Comparison of ENCODE assay signal across 9 cellular contexts in genomic region chr11:2860636-2861035, GRCh38. TPM values are rescaled to one million over a fixed set of nuclear protein-coding genes. Genes with fewer than 3 reads are reported as not detected.
DNase-seq lines count a peak whose midpoint lies in the region; ATAC-seq and TF ChIP-seq lines count a peak whose summit lies in the region.
"Had no signal": no experiment of that assay in that cellular context is flagged by ENCODE, and none has a peak within 500 bp of the region (broad histone marks: within the 10 kb centered on the region; RNA-seq: fewer than 3 reads in every experiment).

No MANE protein-coding gene starts in this region.

- H2AFZ ChIP-seq in GM23248, result no peak overlapping the region

- H3K36me3 ChIP-seq in GM23248 (ENCODE audit: low read depth) (no peaks in the 10 kb centered on the region), testis (ENCODE audit: low read depth, missing control alignments) (no peaks in the 10 kb centered on the region)
- H3K36me3 ChIP-seq: lower lobe of right lung had no signal

- no peak overlapping the region for H3K27ac ChIP-seq in GM23248
- no peak overlapping the region for H3K27ac ChIP-seq in testis
- H3K27ac ChIP-seq: lower lobe of right lung had no signal

- peaks cover 2% of the 10 kb centered on the region for H3K4me1 Mint-ChIP-seq in T-helper 17 cell

- no peak for TF ChIP-seq POLR2A in testis (IDR thresholded peaks at IDR 0.05)

- intact Hi-C loops in testis (cut with DNase I; ENCODE audit: low total_unique reads), result no loop called here

- in situ Hi-C loops in GM23248 (cut with MboI), result no loop called here

- no peak overlapping the region for H3K4me2 ChIP-seq in GM23248 (ENCODE audit: unreplicated experiment)

- H3K36me3 Mint-ChIP-seq in T-helper 17 cell (ENCODE audit: low read depth), result peaks cover 3% of the 10 kb centered on the region

- peaks cover 43% of the 10 kb centered on the region for H3K27me3 Mint-ChIP-seq in T-helper 17 cell

- WGBS in GM23248 (ENCODE audit: low coverage in 1 of 2, low lambda C conversion rate in 2 of 2, missing lambda C conversion rate in 2 of 2), 2 experiments, result 58 to 59% methylated on average over 7 of the region's 7 CpGs
- 87 to 93% methylated on average over 3 to 7 of the region's 7 CpGs for WGBS in testis, 2 donors

- H3K27ac Mint-ChIP-seq in T-helper 17 cell, result no peak overlapping the region

- H3K9me3 ChIP-seq in GM23248 (ENCODE audit: low read depth), result no peaks in the 10 kb centered on the region
- no peaks in the 10 kb centered on the region for H3K9me3 ChIP-seq in T-helper 17 cell (ENCODE audit: control insufficient read depth, low read length, poor library complexity, severe bottlenecking)
- H3K9me3 ChIP-seq in testis, result no peaks in the 10 kb centered on the region
- H3K9me3 ChIP-seq: lower lobe of right lung had no signal

- DNase-seq in CD1c-positive myeloid dendritic cell (ENCODE audit: extremely low spot score) (peak; percentile 46), GM23248 (peak; percentile 29), T-helper 17 cell (no peak), left lobe of liver (ENCODE audit: low spot score) (no peak), testis (no peak), NCI-H345 treated with DMSO at 0.1 percent for 48 hours (lab: John Stamatoyannopoulos, UW; ENCODE audit: unreplicated experiment) (no peak)
- no peak for DNase-seq in activated CD8-positive, alpha-beta memory T cell treated with anti-CD3 and anti-CD28 coated beads for 24 hours
- DNase-seq: lower lobe of right lung had no signal

- H4K20me1 ChIP-seq in GM23248 (ENCODE audit: insufficient read depth), result no peaks in the 10 kb centered on the region

- H3K4me3 Mint-ChIP-seq in T-helper 17 cell, result no peak overlapping the region

- H3K9ac ChIP-seq in GM23248, result no peak overlapping the region

- TF ChIP-seq CTCF in testis (IDR thresholded peaks at IDR 0.05), result no peak

- no peaks in the 10 kb centered on the region for H3K4me1 ChIP-seq in GM23248 (ENCODE audit: insufficient read depth)
- no peaks in the 10 kb centered on the region for H3K4me1 ChIP-seq in testis

- no peaks in the 10 kb centered on the region for H3K79me2 ChIP-seq in GM23248 (ENCODE audit: insufficient read depth)

- H3K4me3 ChIP-seq in GM23248 (no peak overlapping the region), testis (no peak overlapping the region)
- H3K4me3 ChIP-seq: lower lobe of right lung had no signal

- H3K27me3 ChIP-seq in GM23248 (replicated peaks; ENCODE audit: insufficient read depth) (peaks cover 11% of the 10 kb centered on the region), testis (no peaks in the 10 kb centered on the region)

- H3F3A ChIP-seq in GM23248 (ENCODE audit: insufficient read depth), result no peaks in the 10 kb centered on the region

- H3K9me2 ChIP-seq in GM23248 (ENCODE audit: insufficient read depth), result no peaks in the 10 kb centered on the region

- ATAC-seq in T-helper 17 cell (peak; percentile 65), left lobe of liver (peak; percentile 77), GM19455 (IDR thresholded peaks at IDR 0.05; ENCODE audit: unreplicated experiment) (no peak)

RNA-seq across cellular contexts. Expression of gene CDKN1C, which starts 24.9 kb away (rescaled TPM):
- 0.43 TPM in 1 of 2 replicates, not detected in the other for total RNA-seq in GM23248 (2014; rRNA removed; shearing (Covaris generic))
- polyA plus RNA-seq in GM23248 (2016; fragmentation: Nextera tagmentation; extraction: Ambion mirVana), result 0.38 and 1.2 TPM in 2 replicates
- total RNA-seq in T-helper 17 cell, result 1 to 10 TPM in 1 of 2 donors, under 1 TPM in 1; 0.91 to 2.6 TPM
- total RNA-seq in left lobe of liver, result 8.4 TPM
- total RNA-seq in testis, result 10 to 100 TPM; 24.3 to 34.9 TPM
- polyA plus RNA-seq in testis (ENCODE audit: insufficient read depth, low read depth, low replicate concordance), result 15.2 TPM

Comparison
In these comparisons a context has a peak if more than half of its experiments do, and no peak if none do; other contexts are left out.
1. DNase-seq: peak in CD1c-positive myeloid dendritic cell (single experiment) and GM23248 (single experiment); none in T-helper 17 cell (0 of 3), left lobe of liver (single experiment), testis (single experiment), NCI-H345 treated with DMSO at 0.1 percent for 48 hours (single experiment) and activated CD8-positive, alpha-beta memory T cell treated with anti-CD3 and anti-CD28 coated beads for 24 hours (single experiment).